ENCODE assay signal across 1 cellular context in genomic region chr12:116406529-116406928, GRCh38.
TF ChIP-seq lines count a peak whose summit lies in the region.

No MANE protein-coding gene starts in this region.

TF ChIP-seq in HepG2, 621 proteins besides CTCF, POLR2A, EP300 and RAD21 (continued from another document and continues in another):
- TF ChIP-seq ARID4A (CRISPR knock-in tag; IDR thresholded peaks at IDR 0.05; ENCODE audit: borderline replicate concordance) = peak; percentile 24; the same call in 1 of the 2 replicates
- no peak for TF ChIP-seq ZNF10 (CRISPR knock-in tag; IDR thresholded peaks at IDR 0.05; ENCODE audit: borderline replicate concordance, low read depth)
- no peak for TF ChIP-seq ZNF512 (CRISPR knock-in tag; IDR thresholded peaks at IDR 0.05)
- TF ChIP-seq FUBP1 (CRISPR knock-in tag; IDR thresholded peaks at IDR 0.05; ENCODE audit: borderline replicate concordance) = no peak
- no peak for TF ChIP-seq ZNF670 (CRISPR knock-in tag; IDR thresholded peaks at IDR 0.05; ENCODE audit: borderline replicate concordance)
- no peak for TF ChIP-seq SRY (CRISPR knock-in tag; IDR thresholded peaks at IDR 0.05)
- 0 out of 2 replicates have a peak, but pooled peaks have one; percentile 23 for TF ChIP-seq ELF3 (CRISPR knock-in tag; IDR thresholded peaks at IDR 0.05)
- TF ChIP-seq RNF219 (CRISPR knock-in tag; IDR thresholded peaks at IDR 0.05) = no peak
- TF ChIP-seq ZNF777 (CRISPR knock-in tag; IDR thresholded peaks at IDR 0.05) = no peak
- no peak for TF ChIP-seq ZNF724P (CRISPR knock-in tag; IDR thresholded peaks at IDR 0.05; ENCODE audit: borderline replicate concordance)
- no peak for TF ChIP-seq ZSCAN31 (CRISPR knock-in tag; IDR thresholded peaks at IDR 0.05; ENCODE audit: low read depth)
- TF ChIP-seq CEBPB (IDR thresholded peaks at IDR 0.05; ENCODE audit: borderline replicate concordance, low read depth, low read length) = peak; percentile 99
- TF ChIP-seq ASH2L (IDR thresholded peaks at IDR 0.05; ENCODE audit: insufficient read length, low read depth, low read length) = peak; percentile 23
- TF ChIP-seq LCORL (IDR thresholded peaks at IDR 0.05) = no peak
- TF ChIP-seq LCORL (CRISPR knock-in tag; IDR thresholded peaks at IDR 0.05) = peak; percentile 84
- TF ChIP-seq FOXO1 (CRISPR knock-in tag; IDR thresholded peaks at IDR 0.05) = peak; percentile 56; the same call in 1 of the 2 replicates
- TF ChIP-seq STAG1 (CRISPR knock-in tag; IDR thresholded peaks at IDR 0.05) = peak; percentile 55
- TF ChIP-seq MTF1 (CRISPR knock-in tag; IDR thresholded peaks at IDR 0.05) = no peak
- no peak for TF ChIP-seq ZBTB7A (CRISPR knock-in tag; IDR thresholded peaks at IDR 0.05)
- TF ChIP-seq ZNF644 (CRISPR knock-in tag; IDR thresholded peaks at IDR 0.05; ENCODE audit: low read depth) = peak; percentile 61; the same call in 1 of the 2 replicates
- TF ChIP-seq NFIB (CRISPR knock-in tag; IDR thresholded peaks at IDR 0.05; ENCODE audit: borderline replicate concordance) = no peak
- TF ChIP-seq THAP11 (CRISPR knock-in tag; IDR thresholded peaks at IDR 0.05) = 0 out of 2 replicates have a peak, but pooled peaks have one; percentile 42
- TF ChIP-seq ZNF713 (CRISPR knock-in tag; IDR thresholded peaks at IDR 0.05) = no peak
- TF ChIP-seq PBX2 (CRISPR knock-in tag; IDR thresholded peaks at IDR 0.05) = 0 out of 2 replicates have a peak, but pooled peaks have one; percentile 35
- TF ChIP-seq RBM22 (optimal IDR thresholded peaks at IDR 0.05; ENCODE audit: low read length) = no peak
- TF ChIP-seq TMF1 (CRISPR knock-in tag; IDR thresholded peaks at IDR 0.05; ENCODE audit: low read depth) = no peak
- peak; percentile 59; the same call in 1 of the 2 replicates for TF ChIP-seq TEF (CRISPR knock-in tag; IDR thresholded peaks at IDR 0.05)
- no peak for TF ChIP-seq NFRKB (IDR thresholded peaks at IDR 0.05)
- TF ChIP-seq MED1 (CRISPR knock-in tag; IDR thresholded peaks at IDR 0.05) = peak; percentile 39; the same call in 1 of the 2 replicates
- no peak for TF ChIP-seq ELF1 (CRISPR knock-in tag; IDR thresholded peaks at IDR 0.05)
- no peak for TF ChIP-seq SOX6 (IDR thresholded peaks at IDR 0.05)
- peak; percentile 61 for TF ChIP-seq SOX6 (CRISPR knock-in tag; IDR thresholded peaks at IDR 0.05)
- TF ChIP-seq SRSF1 (optimal IDR thresholded peaks at IDR 0.05; ENCODE audit: low read depth, low read length) = no peak
- no peak for TF ChIP-seq TRAFD1 (CRISPR knock-in tag; IDR thresholded peaks at IDR 0.05; ENCODE audit: borderline replicate concordance)
- no peak for TF ChIP-seq KDM2A (CRISPR knock-in tag; IDR thresholded peaks at IDR 0.05; ENCODE audit: borderline replicate concordance, low read depth)
- peak; percentile 66 for TF ChIP-seq ZMYM4 (CRISPR knock-in tag; IDR thresholded peaks at IDR 0.05)
- TF ChIP-seq MAX (IDR thresholded peaks at IDR 0.05) = peak; percentile 27; the same call in 1 of the 2 replicates
- no peak for TF ChIP-seq FOXJ3 (CRISPR knock-in tag; IDR thresholded peaks at IDR 0.05; ENCODE audit: borderline replicate concordance)
- TF ChIP-seq TFDP2 (CRISPR knock-in tag; IDR thresholded peaks at IDR 0.05) = no peak
- no peak for TF ChIP-seq ZNF672 (CRISPR knock-in tag; IDR thresholded peaks at IDR 0.05)
- TF ChIP-seq MEIS1 (CRISPR knock-in tag; IDR thresholded peaks at IDR 0.05; ENCODE audit: borderline replicate concordance) = peak; percentile 32; the same call in 1 of the 2 replicates
- TF ChIP-seq TEAD3 (CRISPR knock-in tag; optimal IDR thresholded peaks at IDR 0.05; ENCODE audit: borderline replicate concordance) = peak; percentile 47
- peak; percentile 83 for TF ChIP-seq SALL1 (CRISPR knock-in tag; IDR thresholded peaks at IDR 0.05)
- peak; percentile 28; the same call in 1 of the 2 replicates for TF ChIP-seq RXRB (CRISPR knock-in tag; IDR thresholded peaks at IDR 0.05; ENCODE audit: borderline replicate concordance)
- no peak for TF ChIP-seq ATF6 (CRISPR knock-in tag; conservative IDR thresholded peaks at IDR 0.05)
- no peak for TF ChIP-seq ATAD3A (CRISPR knock-in tag; IDR thresholded peaks at IDR 0.05)
- TF ChIP-seq TRIM24 (CRISPR knock-in tag; IDR thresholded peaks at IDR 0.05) = peak; percentile 93
- TF ChIP-seq NONO (IDR thresholded peaks at IDR 0.05) = no peak
- 0 out of 2 replicates have a peak, but pooled peaks have one; percentile 41 for TF ChIP-seq NONO (CRISPR knock-in tag; conservative IDR thresholded peaks at IDR 0.05)
- no peak for TF ChIP-seq ZNF160 (CRISPR knock-in tag; IDR thresholded peaks at IDR 0.05)
- peak; percentile 45; the same call in 1 of the 2 replicates for TF ChIP-seq ZNF350 (CRISPR knock-in tag; IDR thresholded peaks at IDR 0.05; ENCODE audit: borderline replicate concordance, low read depth)
- TF ChIP-seq ZNF761 (CRISPR knock-in tag; conservative IDR thresholded peaks at IDR 0.05) = no peak
- 0 out of 2 replicates have a peak, but pooled peaks have one; percentile 40 for TF ChIP-seq KMT2A (CRISPR knock-in tag; IDR thresholded peaks at IDR 0.05)
- no peak for TF ChIP-seq FOXA1 (IDR thresholded peaks at IDR 0.05)
- 0 out of 2 replicates have a peak, but pooled peaks have one; percentile 30 for TF ChIP-seq FOXA1 (CRISPR knock-in tag; IDR thresholded peaks at IDR 0.05)
